In the genomic region with DNA sequence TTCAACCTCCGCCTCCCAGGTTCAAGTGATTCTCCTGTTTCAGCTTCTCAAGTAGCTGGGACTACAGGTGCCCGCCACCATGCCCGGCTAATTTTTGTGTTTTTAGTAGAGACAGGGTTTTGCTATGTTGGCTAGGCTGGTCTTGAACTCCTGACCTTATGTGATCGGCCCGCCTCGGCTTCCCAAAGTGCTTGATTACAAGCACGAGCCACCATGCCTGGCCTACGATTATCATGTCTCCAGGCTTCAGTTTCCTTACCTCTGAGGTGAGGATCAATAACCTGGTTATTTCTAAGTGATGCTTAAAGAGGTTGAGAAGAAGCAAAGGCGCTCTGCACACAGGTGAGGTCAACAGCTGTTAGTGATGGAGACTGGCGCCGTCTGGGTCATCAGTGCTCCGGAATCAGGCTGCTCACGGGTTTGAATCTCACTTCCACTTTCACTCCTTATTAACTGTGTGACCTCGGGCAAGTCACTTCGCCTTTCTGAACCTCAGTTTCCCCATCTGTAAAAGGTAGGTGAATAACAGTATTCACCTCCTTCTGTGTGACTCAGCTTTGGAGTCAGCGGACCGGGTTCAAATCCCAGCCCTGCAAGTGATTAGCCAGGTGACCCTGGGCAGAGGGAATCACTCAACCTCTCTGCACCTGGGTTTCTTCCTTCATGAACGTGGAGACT, we compare ENCODE assay signal across 8 cellular contexts. TPM values are rescaled to one million over a fixed set of nuclear protein-coding genes. Genes with fewer than 3 reads are reported as not detected.
DNase-seq lines count a peak whose midpoint lies in the region; ATAC-seq and TF ChIP-seq lines count a peak whose summit lies in the region.

No MANE protein-coding gene starts in this region.

- TF ChIP-seq POLR2A in suprapubic skin (IDR thresholded peaks at IDR 0.05) = no peak

- DNase-seq in GM13976 (ENCODE audit: low spot score) (peak; percentile 67), kidney epithelial cell (ENCODE audit: low read depth) (no peak), suprapubic skin (ENCODE audit: low spot score in 2 of 2) (no peak), GDM1 (lab: John Stamatoyannopoulos, UW) (no peak), COLO829 (ENCODE audit: low spot score) (no peak)
- DNase-seq in activated CD8-positive, alpha-beta T cell treated with anti-CD3 and anti-CD28 coated beads for 36 hours = peak; percentile 45

- H3K27me3 ChIP-seq in kidney epithelial cell (ENCODE audit: control insufficient read depth, insufficient read depth, low read length) = no peaks in the 10 kb centered on the region
- H3K27me3 ChIP-seq in suprapubic skin = no peaks in the 10 kb centered on the region

- CTCF ChIA-PET in activated CD8-positive, alpha-beta T cell treated with anti-CD3 and anti-CD28 coated beads for 36 hours (lab: Charles Lee) = interaction anchor here (0.9 to 1.4 kb wide), 2 partner anchors 11 to 79 kb away, joined by 3 read pairs; no protein-coding TSS in a partner anchor

- ATAC-seq in HG02763 (IDR thresholded peaks at IDR 0.05; ENCODE audit: unreplicated experiment) (peak; percentile 18), HG03520 (IDR thresholded peaks at IDR 0.05; ENCODE audit: unreplicated experiment) (no peak)
- ATAC-seq in activated CD8-positive, alpha-beta T cell treated with anti-CD3 and anti-CD28 coated beads for 36 hours = no peak

- intact Hi-C loops in activated CD8-positive, alpha-beta T cell treated with anti-CD3 and anti-CD28 coated beads for 36 hours (cut with micrococcal nuclease) = no loop called here

- H3K4me3 Mint-ChIP-seq in activated CD8-positive, alpha-beta T cell treated with anti-CD3 and anti-CD28 coated beads for 36 hours = peak overlapping the region; percentile 83

- no peaks in the 10 kb centered on the region for H3K9me3 Mint-ChIP-seq in activated CD8-positive, alpha-beta T cell treated with anti-CD3 and anti-CD28 coated beads for 36 hours

- POLR2A ChIA-PET in activated CD8-positive, alpha-beta T cell treated with anti-CD3 and anti-CD28 coated beads for 36 hours (lab: Charles Lee) = interaction anchor here (0.9 to 1.5 kb wide), 3 partner anchors 10 to 61 kb away, joined by 3 to 5 read pairs (median 4); a partner anchor contains a TSS

- H3K36me3 ChIP-seq in kidney epithelial cell (ENCODE audit: control insufficient read depth, insufficient read depth, low read length) (no peaks in the 10 kb centered on the region), suprapubic skin (no peaks in the 10 kb centered on the region)

- H3K4me1 Mint-ChIP-seq in activated CD8-positive, alpha-beta T cell treated with anti-CD3 and anti-CD28 coated beads for 36 hours (ENCODE audit: low read depth) = peaks cover 41% of the 10 kb centered on the region

- H3K4me3 ChIP-seq in kidney epithelial cell (ENCODE audit: low read depth, low read length) (peak overlapping the region; percentile 67), suprapubic skin (peak overlapping the region; percentile 84)

- TF ChIP-seq CTCF in GM13976 (IDR thresholded peaks at IDR 0.05; ENCODE audit: borderline replicate concordance, control extremely low read depth, extremely low read depth, insufficient read depth, missing control alignments) (no peak), kidney epithelial cell (IDR thresholded peaks at IDR 0.05; ENCODE audit: insufficient read depth, low read length, poor library complexity, severe bottlenecking) (no peak), suprapubic skin (IDR thresholded peaks at IDR 0.05) (no peak)
- TF ChIP-seq CTCF in activated CD8-positive, alpha-beta T cell treated with anti-CD3 and anti-CD28 coated beads for 36 hours (IDR thresholded peaks at IDR 0.05) = no peak

- TF ChIP-seq EP300 in suprapubic skin (IDR thresholded peaks at IDR 0.05) = no peak

- H3K27ac ChIP-seq in suprapubic skin = peak overlapping the region; percentile 71

- no peaks in the 10 kb centered on the region for H3K9me3 ChIP-seq in suprapubic skin

- peaks cover 44% of the 10 kb centered on the region for H3K4me1 ChIP-seq in suprapubic skin

- WGBS in suprapubic skin = 68% methylated on average over 18 of the region's 18 CpGs

- no peaks in the 10 kb centered on the region for H3K27me3 Mint-ChIP-seq in activated CD8-positive, alpha-beta T cell treated with anti-CD3 and anti-CD28 coated beads for 36 hours

- peaks cover 25% of the 10 kb centered on the region for H3K36me3 Mint-ChIP-seq in activated CD8-positive, alpha-beta T cell treated with anti-CD3 and anti-CD28 coated beads for 36 hours (ENCODE audit: low read depth)

- in situ Hi-C loops in GM13976 (cut with MboI; ENCODE audit: low sequenced_read_pairs, unreplicated experiment) = no loop called here

- H3K27ac Mint-ChIP-seq in activated CD8-positive, alpha-beta T cell treated with anti-CD3 and anti-CD28 coated beads for 36 hours = peak overlapping the region; percentile 90

RNA-seq across cellular contexts. Expression of a gene that starts 0.7 kb away (rescaled TPM):
- total RNA-seq in activated CD8-positive, alpha-beta T cell treated with anti-CD3 and anti-CD28 coated beads for 36 hours = 10 to 100 TPM; 64.5 to 67.6 TPM
- 24.9 and 27.2 TPM in 2 replicates for total RNA-seq in kidney epithelial cell
- total RNA-seq in suprapubic skin = 10 to 100 TPM; 22.1 to 37.4 (median 27.2) TPM

Comparison
In these comparisons a context has a peak if more than half of its experiments do, and no peak if none do; other contexts are left out.
1. DNase-seq: peak in GM13976 (single experiment) and activated CD8-positive, alpha-beta T cell treated with anti-CD3 and anti-CD28 coated beads for 36 hours (single experiment); none in kidney epithelial cell (single experiment), suprapubic skin (0 of 2), GDM1 (single experiment) and COLO829 (single experiment).